21 cellular contexts compared by ENCODE assay signal in the genomic region with DNA sequence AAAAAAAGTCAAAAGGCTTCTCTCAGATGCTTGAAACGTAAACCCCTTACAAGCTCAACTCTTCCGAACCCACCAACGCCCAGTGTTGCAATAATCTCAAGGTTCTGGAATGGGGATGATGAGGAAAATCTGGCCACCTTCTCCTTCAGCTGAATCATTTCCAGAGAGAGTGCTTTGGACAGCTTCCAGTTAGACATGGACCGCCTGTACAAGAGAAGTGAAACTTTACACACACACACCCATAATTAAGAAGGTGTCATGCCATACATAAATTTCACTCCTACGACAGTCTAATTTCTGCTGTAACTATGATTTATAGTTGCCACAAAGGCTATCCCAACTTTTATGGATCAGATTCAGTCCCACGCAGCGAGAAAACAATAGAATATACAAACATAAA.
DNase-seq lines count a peak whose midpoint lies in the region; ATAC-seq, FAIRE-seq and TF ChIP-seq lines count a peak whose summit lies in the region.
"Had no signal": no experiment of that assay in that cellular context is flagged by ENCODE, and none has a peak within 500 bp of the region (broad histone marks: within the 10 kb centered on the region; RNA-seq: fewer than 3 reads in every experiment).

No MANE protein-coding gene starts in this region.

- H3K4me1 ChIP-seq in mucosa of descending colon (ENCODE audit: low read depth) = peaks cover 5% of the 10 kb centered on the region
- H3K4me1 ChIP-seq: SJSA1, testis had no signal

- H3K4me3 ChIP-seq in choroid plexus epithelial cell (ENCODE audit: low read depth, low read length) = no peak overlapping the region
- no peak overlapping the region for H3K4me3 ChIP-seq in mucosa of descending colon
- H3K4me3 ChIP-seq in brain microvascular endothelial cell (ENCODE audit: low read depth, low read length) = no peak overlapping the region
- H3K4me3 ChIP-seq: ovary, SJSA1, testis had no signal

- TF ChIP-seq CTCF in choroid plexus epithelial cell (conservative IDR thresholded peaks at IDR 0.05; ENCODE audit: low read depth, low read length) (no peak), mucosa of descending colon (IDR thresholded peaks at IDR 0.05) (no peak), progenitor cell of endocrine pancreas (IDR thresholded peaks at IDR 0.05; ENCODE audit: unreplicated experiment) (no peak), brain microvascular endothelial cell (IDR thresholded peaks at IDR 0.05; ENCODE audit: low read depth, low read length, missing control alignments) (no peak)

- no peaks in the 10 kb centered on the region for H3K27me3 ChIP-seq in brain microvascular endothelial cell (replicated peaks)
- H3K27me3 ChIP-seq: ovary, SJSA1, testis had no signal

- no peaks in the 10 kb centered on the region for H3K27me3 Mint-ChIP-seq in progenitor cell of endocrine pancreas
- H3K27me3 Mint-ChIP-seq: B cell had no signal

- in situ Hi-C loops in brain microvascular endothelial cell (cut with HindIII; ENCODE audit: low pct_ligation_motif_present, low sequenced_read_pairs) = no loop called here

- no peaks in the 10 kb centered on the region for H3K9me3 ChIP-seq in mucosa of descending colon
- H3K9me3 ChIP-seq: ovary, SJSA1, testis had no signal

- no peak overlapping the region for H3K4me3 Mint-ChIP-seq in progenitor cell of endocrine pancreas (ENCODE audit: low read depth)
- H3K4me3 Mint-ChIP-seq: B cell had no signal

- H3K36me3 ChIP-seq in mucosa of descending colon (ENCODE audit: low read depth) = no peaks in the 10 kb centered on the region
- no peaks in the 10 kb centered on the region for H3K36me3 ChIP-seq in brain microvascular endothelial cell (replicated peaks)
- H3K36me3 ChIP-seq: ovary, SJSA1 had no signal

- intact Hi-C loops in mucosa of descending colon (cut with DNase I, micrococcal nuclease) = no loop called here

- peak; percentile 20 for DNase-seq in Daoy (ENCODE audit: low read depth)
- DNase-seq in NCI-H2081 (lab: John Stamatoyannopoulos, UW) = peak; percentile 27 to 68
- DNase-seq in choroid plexus epithelial cell (ENCODE audit: low read depth) = peak; percentile 30
- DNase-seq in mucosa of descending colon = peak in 1 of 3 donors; percentile 71
- no peak for DNase-seq in progenitor cell of endocrine pancreas (ENCODE audit: low spot score, unreplicated experiment)
- no peak for DNase-seq in RCC 7860 (ENCODE audit: low spot score)
- no peak for DNase-seq in brain microvascular endothelial cell
- no peak for DNase-seq in NCI-H2029 (lab: John Stamatoyannopoulos, UW)
- DNase-seq: activated CD4-positive, alpha-beta T cell treated with anti-CD3 and anti-CD28 coated beads for 4 hours; activated naive CD4-positive, alpha-beta T cell; DMS53; NCI-H1092; NCI-H2227 treated with DMSO at 0.1 percent for 48 hours; ovary; stimulated activated CD4-positive, alpha-beta T cell treated with anti-CD3 and anti-CD28 coated beads, Interleukin-4, amount 100 ng/mL, for 4 hours; T1000; testis had no signal

- ATAC-seq in mucosa of descending colon = peak; percentile 98
- ATAC-seq: HepG2, left lobe of liver had no signal

- H3K4me1 Mint-ChIP-seq in progenitor cell of endocrine pancreas (ENCODE audit: low read depth) = no peaks in the 10 kb centered on the region
- H3K4me1 Mint-ChIP-seq: B cell had no signal

- H3K27ac Mint-ChIP-seq in progenitor cell of endocrine pancreas = no peak overlapping the region
- H3K27ac Mint-ChIP-seq: B cell had no signal

- H3K9me3 Mint-ChIP-seq in progenitor cell of endocrine pancreas (ENCODE audit: low read depth) = no peaks in the 10 kb centered on the region

- no peak for FAIRE-seq in RCC 7860 (lab: Jason Lieb, UNC)
- FAIRE-seq: HepG2 had no signal

- no peak overlapping the region for H3K27ac ChIP-seq in brain microvascular endothelial cell
- H3K27ac ChIP-seq: ovary, SJSA1, testis had no signal

- H3K36me3 Mint-ChIP-seq in progenitor cell of endocrine pancreas (ENCODE audit: insufficient read depth) = no peaks in the 10 kb centered on the region

Comparison
In these comparisons a context has a peak if more than half of its experiments do, and no peak if none do; other contexts are left out.
1. DNase-seq: peak in Daoy (single experiment), NCI-H2081 (2 of 2) and choroid plexus epithelial cell (single experiment); none in progenitor cell of endocrine pancreas (single experiment), RCC 7860 (single experiment), brain microvascular endothelial cell (single experiment) and NCI-H2029 (single experiment).